Comparison of ENCODE assay signal across 14 cellular contexts in the genomic region with DNA sequence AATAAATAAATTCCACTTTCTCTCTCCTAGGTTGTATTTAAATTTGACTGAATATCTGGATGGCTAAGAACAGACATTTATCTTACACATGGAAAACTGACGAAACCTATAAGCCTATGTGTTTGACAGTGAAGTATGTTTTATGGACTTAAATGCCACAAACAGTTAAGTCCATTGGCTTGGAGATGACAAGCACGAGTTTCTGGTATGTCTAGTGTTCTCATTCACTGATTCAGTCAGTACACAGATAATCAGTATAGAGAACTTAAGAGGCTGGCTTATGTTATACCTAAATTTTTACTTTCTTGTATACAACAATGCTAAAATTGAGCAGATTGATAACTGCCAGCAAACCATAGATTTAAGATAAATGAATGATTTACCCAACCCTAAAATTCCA. TPM values are rescaled to one million over a fixed set of nuclear protein-coding genes. Genes with fewer than 3 reads are reported as not detected.
DNase-seq lines count a peak whose midpoint lies in the region; ATAC-seq and TF ChIP-seq lines count a peak whose summit lies in the region.
"Had no signal": no experiment of that assay in that cellular context is flagged by ENCODE, and none has a peak within 500 bp of the region (broad histone marks: within the 10 kb centered on the region; RNA-seq: fewer than 3 reads in every experiment).

No MANE protein-coding gene starts in this region.

- POLR2A ChIA-PET in activated naive CD8-positive, alpha-beta T cell treated with anti-CD3 and anti-CD28 coated beads, Interleukin-2, amount 10 ng/mL, durations not matched to agents 7 days and 5 days (lab: Charles Lee): no interaction called here
- POLR2A ChIA-PET in CD8-positive, alpha-beta T cell (lab: Charles Lee): interaction anchor here (1.2 kb wide), 2 partner anchors 7 to 50 kb away, joined by 3 to 4 read pairs; no protein-coding TSS in a partner anchor

- H3K27me3 Mint-ChIP-seq in activated naive CD8-positive, alpha-beta T cell treated with anti-CD3 and anti-CD28 coated beads, Interleukin-2, amount 10 ng/mL, durations not matched to agents 7 days and 5 days: no peaks in the 10 kb centered on the region
- H3K27me3 Mint-ChIP-seq in activated naive CD8-positive, alpha-beta T cell treated with anti-CD3 and anti-CD28 coated beads for 36 hours: no peaks in the 10 kb centered on the region
- no peaks in the 10 kb centered on the region for H3K27me3 Mint-ChIP-seq in CD8-positive, alpha-beta T cell (ENCODE audit: low read depth)
- H3K27me3 Mint-ChIP-seq: B cell; CD4-positive, alpha-beta T cell had no signal

- peaks cover 31% of the 10 kb centered on the region for H3K36me3 ChIP-seq in CD8-positive, alpha-beta T cell (ENCODE audit: insufficient read depth, low read length)
- H3K36me3 ChIP-seq in HUES48 (ENCODE audit: control insufficient read depth, insufficient read depth, low read length) (peaks cover 91% of the 10 kb centered on the region), urinary bladder (ENCODE audit: insufficient read depth) (peaks cover 4% of the 10 kb centered on the region), lower lobe of right lung (peaks cover 91% of the 10 kb centered on the region)

- no peaks in the 10 kb centered on the region for H3K27me3 ChIP-seq in CD8-positive, alpha-beta T cell (ENCODE audit: insufficient read depth, low read length)
- H3K27me3 ChIP-seq in HUES48 (ENCODE audit: control insufficient read depth, insufficient read depth, low read length) (no peaks in the 10 kb centered on the region), lower lobe of right lung (ENCODE audit: low read depth) (no peaks in the 10 kb centered on the region)

- H3K9me3 Mint-ChIP-seq in activated naive CD8-positive, alpha-beta T cell treated with anti-CD3 and anti-CD28 coated beads, Interleukin-2, amount 10 ng/mL, durations not matched to agents 7 days and 5 days: no peaks in the 10 kb centered on the region
- H3K9me3 Mint-ChIP-seq in activated naive CD8-positive, alpha-beta T cell treated with anti-CD3 and anti-CD28 coated beads for 36 hours: no peaks in the 10 kb centered on the region
- no peaks in the 10 kb centered on the region for H3K9me3 Mint-ChIP-seq in CD8-positive, alpha-beta T cell
- H3K9me3 Mint-ChIP-seq: CD4-positive, alpha-beta T cell; HFFc6 had no signal

- intact Hi-C loops in CD8-positive, alpha-beta T cell (cut with DNase I, micrococcal nuclease): no loop called here
- intact Hi-C loops in lower lobe of right lung (cut with DNase I): no loop called here

- no peak for DNase-seq in activated naive CD8-positive, alpha-beta T cell treated with anti-CD3 and anti-CD28 coated beads, Interleukin-2, amount 10 ng/mL, durations not matched to agents 7 days and 5 days
- DNase-seq in activated naive CD8-positive, alpha-beta T cell treated with anti-CD3 and anti-CD28 coated beads for 36 hours: no peak
- DNase-seq in CD8-positive, alpha-beta T cell: no peak
- DNase-seq in lower lobe of right lung: no peak
- DNase-seq: C1 segment of cervical spinal cord; CD4-positive, alpha-beta T cell; DMS79; HCEC 1CT; HFFc6 had no signal

- H3K4me3 Mint-ChIP-seq in activated naive CD8-positive, alpha-beta T cell treated with anti-CD3 and anti-CD28 coated beads, Interleukin-2, amount 10 ng/mL, durations not matched to agents 7 days and 5 days: no peak overlapping the region
- H3K4me3 Mint-ChIP-seq in activated naive CD8-positive, alpha-beta T cell treated with anti-CD3 and anti-CD28 coated beads for 36 hours: no peak overlapping the region
- no peak overlapping the region for H3K4me3 Mint-ChIP-seq in CD8-positive, alpha-beta T cell
- H3K4me3 Mint-ChIP-seq: B cell; CD4-positive, alpha-beta T cell; HFFc6 had no signal

- H3K9ac ChIP-seq in HUES48 (ENCODE audit: low read depth, low read length): no peak overlapping the region

- ATAC-seq in activated naive CD8-positive, alpha-beta T cell treated with anti-CD3 and anti-CD28 coated beads, Interleukin-2, amount 10 ng/mL, durations not matched to agents 7 days and 5 days (ENCODE audit: low read depth): no peak
- ATAC-seq in CD8-positive, alpha-beta T cell: no peak
- ATAC-seq in lower lobe of right lung (no peak), GM19452 (IDR thresholded peaks at IDR 0.05; ENCODE audit: unreplicated experiment) (no peak)
- ATAC-seq: HepG2 had no signal

- H3K4me1 ChIP-seq in CD8-positive, alpha-beta T cell (ENCODE audit: insufficient read depth, low read length): no peaks in the 10 kb centered on the region
- H3K4me1 ChIP-seq in HUES48 (ENCODE audit: control insufficient read depth, insufficient read depth, low read length): no peaks in the 10 kb centered on the region
- no peaks in the 10 kb centered on the region for H3K4me1 ChIP-seq in urinary bladder (ENCODE audit: insufficient read depth)
- no peaks in the 10 kb centered on the region for H3K4me1 ChIP-seq in lower lobe of right lung

- H3K36me3 Mint-ChIP-seq in activated naive CD8-positive, alpha-beta T cell treated with anti-CD3 and anti-CD28 coated beads, Interleukin-2, amount 10 ng/mL, durations not matched to agents 7 days and 5 days: peaks cover 21% of the 10 kb centered on the region
- H3K36me3 Mint-ChIP-seq in activated naive CD8-positive, alpha-beta T cell treated with anti-CD3 and anti-CD28 coated beads for 36 hours: peaks cover 14% of the 10 kb centered on the region
- peaks cover 75% of the 10 kb centered on the region for H3K36me3 Mint-ChIP-seq in CD8-positive, alpha-beta T cell

- H3K9me3 ChIP-seq in CD8-positive, alpha-beta T cell (ENCODE audit: low read length): no peaks in the 10 kb centered on the region
- H3K9me3 ChIP-seq in HUES48 (ENCODE audit: control insufficient read depth, insufficient read depth, low read length) (no peaks in the 10 kb centered on the region), lower lobe of right lung (no peaks in the 10 kb centered on the region)

- H3K4me1 Mint-ChIP-seq in activated naive CD8-positive, alpha-beta T cell treated with anti-CD3 and anti-CD28 coated beads, Interleukin-2, amount 10 ng/mL, durations not matched to agents 7 days and 5 days: no peaks in the 10 kb centered on the region
- no peaks in the 10 kb centered on the region for H3K4me1 Mint-ChIP-seq in activated naive CD8-positive, alpha-beta T cell treated with anti-CD3 and anti-CD28 coated beads for 36 hours
- peaks cover under 1% of the 10 kb centered on the region for H3K4me1 Mint-ChIP-seq in CD8-positive, alpha-beta T cell (ENCODE audit: low read depth)
- H3K4me1 Mint-ChIP-seq: B cell had no signal

- H3K27ac Mint-ChIP-seq in activated naive CD8-positive, alpha-beta T cell treated with anti-CD3 and anti-CD28 coated beads, Interleukin-2, amount 10 ng/mL, durations not matched to agents 7 days and 5 days: peak overlapping the region; percentile 16
- no peak overlapping the region for H3K27ac Mint-ChIP-seq in activated naive CD8-positive, alpha-beta T cell treated with anti-CD3 and anti-CD28 coated beads for 36 hours
- peak overlapping the region; percentile 41 for H3K27ac Mint-ChIP-seq in CD8-positive, alpha-beta T cell
- H3K27ac Mint-ChIP-seq: B cell, HFFc6 had no signal

- H3K27ac ChIP-seq in CD8-positive, alpha-beta T cell (ENCODE audit: low read depth, low read length): no peak overlapping the region
- H3K27ac ChIP-seq in HUES48 (ENCODE audit: low read depth, low read length) (peak overlapping the region; percentile 29), urinary bladder (ENCODE audit: low read depth) (peak overlapping the region; percentile 23), lower lobe of right lung (no peak overlapping the region)

- CTCF ChIA-PET in CD8-positive, alpha-beta T cell (lab: Charles Lee): no interaction called here

- TF ChIP-seq CTCF in CD8-positive, alpha-beta T cell (IDR thresholded peaks at IDR 0.05): no peak
- TF ChIP-seq CTCF in lower lobe of right lung (IDR thresholded peaks at IDR 0.05): no peak

- no peak overlapping the region for H3K4me3 ChIP-seq in CD8-positive, alpha-beta T cell (ENCODE audit: low read depth, low read length)
- H3K4me3 ChIP-seq in HUES48 (ENCODE audit: low read depth, low read length) (no peak overlapping the region), urinary bladder (ENCODE audit: low read depth, low read length) (no peak overlapping the region), lower lobe of right lung (no peak overlapping the region)

- WGBS in urinary bladder: 50% methylated on average over 2 of the region's 2 CpGs

RNA-seq across cellular contexts. Expression of a gene that starts 38.9 kb away (rescaled TPM):
- 10 to 100 TPM; 27.4 to 29.2 TPM for total RNA-seq in activated naive CD8-positive, alpha-beta T cell treated with anti-CD3 and anti-CD28 coated beads, Interleukin-2, amount 10 ng/mL, durations not matched to agents 7 days and 5 days
- total RNA-seq in activated naive CD8-positive, alpha-beta T cell treated with anti-CD3 and anti-CD28 coated beads for 36 hours: 10 to 100 TPM; 20.4 to 22.8 TPM
- total RNA-seq in CD8-positive, alpha-beta T cell: 1 to 10 TPM; 3.4 to 5.0 TPM
- total RNA-seq in urinary bladder: 76.8 TPM
- 19.2 TPM for polyA plus RNA-seq in urinary bladder
- total RNA-seq in lower lobe of right lung: 30.7 TPM

RNA-seq across cellular contexts. Expression of a gene that starts 49.2 kb away (rescaled TPM):
- 100 to 1,000 TPM; 159 to 160 TPM for total RNA-seq in activated naive CD8-positive, alpha-beta T cell treated with anti-CD3 and anti-CD28 coated beads, Interleukin-2, amount 10 ng/mL, durations not matched to agents 7 days and 5 days
- total RNA-seq in activated naive CD8-positive, alpha-beta T cell treated with anti-CD3 and anti-CD28 coated beads for 36 hours: 100 to 1,000 TPM; 109 to 121 TPM
- total RNA-seq in CD8-positive, alpha-beta T cell: 10 to 100 TPM; 93.5 to 96.0 TPM
- 105 TPM for total RNA-seq in urinary bladder
- 45.9 TPM for polyA plus RNA-seq in urinary bladder
- total RNA-seq in lower lobe of right lung: 41.7 TPM

Comparison
In these comparisons a context has a peak if more than half of its experiments do, and no peak if none do; other contexts are left out.
1. H3K27ac ChIP-seq: peak in HUES48 (single experiment) and urinary bladder (single experiment); none in CD8-positive, alpha-beta T cell (single experiment) and lower lobe of right lung (single experiment).